20 cellular contexts compared by ENCODE assay signal in the genomic region with DNA sequence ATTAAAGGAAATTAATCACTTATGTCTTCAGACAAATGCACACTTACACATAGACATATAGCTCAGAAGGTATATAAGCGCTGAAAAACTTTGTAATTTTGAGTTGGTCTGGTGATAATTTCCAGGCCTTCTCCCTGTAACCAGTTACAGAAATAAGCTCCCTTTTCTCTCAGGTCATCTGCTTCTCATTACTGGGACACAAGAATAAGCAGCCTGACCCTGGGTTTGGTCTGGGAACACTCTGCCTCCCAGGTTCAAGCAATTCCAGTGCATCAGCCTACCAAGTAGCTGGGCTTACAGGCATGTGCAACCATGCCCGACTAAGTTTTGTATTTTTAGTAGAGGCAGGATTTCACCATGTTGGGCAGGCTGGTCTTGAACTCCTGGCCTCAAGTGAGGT.
"Had no signal": no experiment of that assay in that cellular context is flagged by ENCODE, and none has a peak within 500 bp of the region (broad histone marks: within the 10 kb centered on the region; RNA-seq: fewer than 3 reads in every experiment).

No MANE protein-coding gene starts in this region.

- H3K27ac Mint-ChIP-seq: naive thymus-derived CD4-positive, alpha-beta T cell; stimulated activated naive CD8-positive, alpha-beta T cell treated with anti-CD3 and anti-CD28 coated beads, Interleukin-15, Interleukin-2, amounts not matched to agents 100 ng/mL and 50 ng/mL, for 24 hours had no signal

- H3K27ac ChIP-seq: ascending aorta, breast epithelium, heart left ventricle, psoas muscle, suprapubic skin, transverse colon, VCaP had no signal

- H3K9me3 ChIP-seq: ascending aorta, breast epithelium, heart left ventricle, psoas muscle, suprapubic skin, transverse colon had no signal

- H3K27me3 ChIP-seq: ascending aorta, breast epithelium, heart left ventricle, transverse colon had no signal

- H3K4me3 Mint-ChIP-seq: activated T-cell treated with anti-CD3 and anti-CD28 coated beads, Interleukin-2, amount 50 U/mL, for 4 hours; naive thymus-derived CD4-positive, alpha-beta T cell; stimulated activated naive CD8-positive, alpha-beta T cell treated with anti-CD3 and anti-CD28 coated beads, Interleukin-15, Interleukin-2, amounts not matched to agents 100 ng/mL and 50 ng/mL, for 24 hours had no signal

- H3K36me3 ChIP-seq: ascending aorta, breast epithelium, heart left ventricle, suprapubic skin, transverse colon had no signal

- DNase-seq: activated CD4-positive, alpha-beta T cell treated with anti-CD3 and anti-CD28 coated beads, Interleukin-2, amount 50 U/mL, for 1 hour; activated CD4-positive, CD25-positive, alpha-beta regulatory T cell treated with anti-CD3 and anti-CD28 coated beads, Interleukin-2, amount 50 U/mL, for 72 hours; activated CD8-positive, alpha-beta memory T cell treated with anti-CD3 and anti-CD28 coated beads, Interleukin-2, amount 50 U/mL, for 4 hours; activated effector memory CD4-positive, alpha-beta T cell treated with Interleukin-2 at 50 U/mL for 16 hours; activated naive CD4-positive, alpha-beta T cell treated with anti-CD3 and anti-CD28 coated beads, Interleukin-2, amount 50 U/mL, for 16 hours; activated T-cell treated with anti-CD3 and anti-CD28 coated beads, Interleukin-2, amount 50 U/mL, for 4 hours; cerebellar nuclear complex; cortex of kidney; erythroblast; heart left ventricle; left ventricle myocardium superior; naive thymus-derived CD4-positive, alpha-beta T cell; psoas muscle; right cardiac atrium; transverse colon had no signal

- H3K36me3 Mint-ChIP-seq: naive thymus-derived CD4-positive, alpha-beta T cell had no signal

- H3K4me3 ChIP-seq: ascending aorta, breast epithelium, heart left ventricle, psoas muscle, suprapubic skin, transverse colon had no signal

- H3K4me1 Mint-ChIP-seq: naive thymus-derived CD4-positive, alpha-beta T cell had no signal

- H3K4me1 ChIP-seq: breast epithelium, transverse colon had no signal

- ATAC-seq: activated T-cell treated with anti-CD3 and anti-CD28 coated beads, Interleukin-2, amount 50 U/mL, for 4 hours; heart left ventricle; left ventricle myocardium superior; naive thymus-derived CD4-positive, alpha-beta T cell; psoas muscle; right cardiac atrium had no signal

- H3K9me3 Mint-ChIP-seq: activated T-cell treated with anti-CD3 and anti-CD28 coated beads, Interleukin-2, amount 50 U/mL, for 4 hours; naive thymus-derived CD4-positive, alpha-beta T cell; stimulated activated naive CD8-positive, alpha-beta T cell treated with anti-CD3 and anti-CD28 coated beads, Interleukin-15, Interleukin-2, amounts not matched to agents 100 ng/mL and 50 ng/mL, for 24 hours had no signal
